ENCODE assay signal across 23 cellular contexts in the genomic region with DNA sequence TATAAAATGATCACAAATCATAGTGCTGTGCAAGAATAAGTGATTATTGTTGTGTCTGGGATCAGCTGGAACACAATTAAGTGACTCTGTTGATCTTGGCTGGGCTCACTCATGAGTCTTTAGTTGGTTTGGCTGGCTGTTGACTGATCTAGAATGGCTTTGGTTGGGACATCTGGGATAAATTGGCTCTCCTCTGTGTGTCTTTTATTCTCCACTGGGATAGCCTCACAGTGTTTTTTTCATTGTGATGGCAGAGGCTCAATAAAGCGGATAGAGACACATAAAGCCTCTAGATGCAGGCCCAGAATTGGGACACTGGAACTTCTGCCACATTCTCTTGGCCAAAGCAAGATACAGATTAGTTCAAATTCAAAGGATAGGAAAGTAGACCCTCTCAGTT.
DNase-seq lines count a peak whose midpoint lies in the region; ATAC-seq and TF ChIP-seq lines count a peak whose summit lies in the region.
"Had no signal": no experiment of that assay in that cellular context is flagged by ENCODE, and none has a peak within 500 bp of the region (broad histone marks: within the 10 kb centered on the region; RNA-seq: fewer than 3 reads in every experiment).

No MANE protein-coding gene starts in this region.

- no peaks in the 10 kb centered on the region for H4K20me1 ChIP-seq in hepatocyte (ENCODE audit: insufficient read depth, poor library complexity, severe bottlenecking)

- H3K4me2 ChIP-seq in hepatocyte: no peak overlapping the region

- no peak overlapping the region for H2AFZ ChIP-seq in hepatocyte

- CTCF ChIA-PET in WTC11 (lab: Charles Lee): no interaction called here

- H3K4me3 ChIP-seq in left ventricle myocardium inferior (no peak overlapping the region), hepatocyte (no peak overlapping the region)
- H3K4me3 ChIP-seq: GM12878, MG63, SJCRH30 had no signal

- H3K36me3 Mint-ChIP-seq in WTC11: no peaks in the 10 kb centered on the region
- H3K36me3 Mint-ChIP-seq: CD8-positive, alpha-beta T cell had no signal

- H3K4me1 Mint-ChIP-seq in WTC11: no peaks in the 10 kb centered on the region

- TF ChIP-seq POLR2A in GM18505 (IDR thresholded peaks at IDR 0.05; ENCODE audit: borderline replicate concordance, extremely low read depth, insufficient read depth, insufficient read length): no peak

- POLR2A ChIA-PET in WTC11 (lab: Charles Lee): no interaction called here

- no peaks in the 10 kb centered on the region for H3K27me3 Mint-ChIP-seq in WTC11 (ENCODE audit: low read depth)

- no peak overlapping the region for H3K27ac Mint-ChIP-seq in WTC11
- H3K27ac Mint-ChIP-seq: CD8-positive, alpha-beta T cell had no signal

- H3K4me1 ChIP-seq in left ventricle myocardium inferior: no peaks in the 10 kb centered on the region
- H3K4me1 ChIP-seq in hepatocyte (ENCODE audit: insufficient read depth): no peaks in the 10 kb centered on the region
- H3K4me1 ChIP-seq: Caco-2, SJCRH30 had no signal

- no peaks in the 10 kb centered on the region for H3K9me3 ChIP-seq in left ventricle myocardium inferior (replicated peaks)
- H3K9me3 ChIP-seq in hepatocyte (ENCODE audit: low read depth): no peaks in the 10 kb centered on the region
- H3K9me3 ChIP-seq: Caco-2, MG63, SJCRH30 had no signal

- H3K27ac ChIP-seq in left ventricle myocardium inferior (replicated peaks): no peak overlapping the region
- no peak overlapping the region for H3K27ac ChIP-seq in hepatocyte
- H3K27ac ChIP-seq: SJCRH30 had no signal

- H3K4me3 Mint-ChIP-seq in WTC11: no peak overlapping the region
- H3K4me3 Mint-ChIP-seq: CD8-positive, alpha-beta T cell had no signal

- intact Hi-C loops in Right ventricle myocardium superior (cut with DNase I): no loop called here
- intact Hi-C loops in left ventricle myocardium inferior (cut with micrococcal nuclease): no loop called here

- DNase-seq in Right ventricle myocardium superior: no peak
- no peak for DNase-seq in left ventricle myocardium inferior
- peak; percentile 57 for DNase-seq in globus pallidus (ENCODE audit: low spot score)
- DNase-seq in pons (ENCODE audit: low spot score): peak; percentile 70
- no peak for DNase-seq in hepatocyte (ENCODE audit: low spot score)
- DNase-seq in WTC11 (ENCODE audit: low spot score): no peak
- DNase-seq: AML-193; Caco-2; CD8-positive, alpha-beta T cell; DMS 273 treated with DMSO at 0.1 percent for 48 hours; EL; GDM1; HCEC 1CT; IMR-90; KG1; MG63; NCI-H146; NCI-H1930; NCI-H2107; NCI-H510A; SJCRH30 had no signal

- H3K9me2 ChIP-seq in hepatocyte (replicated peaks; ENCODE audit: insufficient read depth): no peaks in the 10 kb centered on the region

- no peaks in the 10 kb centered on the region for H3K79me2 ChIP-seq in hepatocyte

- TF ChIP-seq CTCF in left ventricle myocardium inferior (IDR thresholded peaks at IDR 0.05; ENCODE audit: borderline replicate concordance): no peak
- no peak for TF ChIP-seq CTCF in hepatocyte (IDR thresholded peaks at IDR 0.05; ENCODE audit: poor library complexity)
- TF ChIP-seq CTCF in WTC11 (IDR thresholded peaks at IDR 0.05): no peak

- H3K27me3 ChIP-seq in left ventricle myocardium inferior (ENCODE audit: low read depth) (no peaks in the 10 kb centered on the region), hepatocyte (no peaks in the 10 kb centered on the region)
- H3K27me3 ChIP-seq: MG63, SJCRH30 had no signal

- H3K9me3 Mint-ChIP-seq in WTC11: peaks cover 4% of the 10 kb centered on the region
- H3K9me3 Mint-ChIP-seq: CD8-positive, alpha-beta T cell had no signal

- H3K36me3 ChIP-seq in left ventricle myocardium inferior (no peaks in the 10 kb centered on the region), hepatocyte (replicated peaks; ENCODE audit: insufficient read depth, low read depth) (no peaks in the 10 kb centered on the region)
- H3K36me3 ChIP-seq: MG63, SJCRH30 had no signal

- 82% methylated on average over 1 of the region's 1 CpG for WGBS in hepatocyte (ENCODE audit: low lambda C conversion rate, missing lambda C conversion rate)

- ATAC-seq in Right ventricle myocardium superior (ENCODE audit: poor library complexity): peak; percentile 67
- ATAC-seq in GM18505 (IDR thresholded peaks at IDR 0.05; ENCODE audit: unreplicated experiment): no peak
- no peak for ATAC-seq in WTC11
- ATAC-seq: CD8-positive, alpha-beta T cell; GM12878 had no signal

TF ChIP-seq in WTC11, 78 proteins besides CTCF, POLR2A, EP300 and RAD21:
- TF ChIP-seq ZNF416 (CRISPR knock-in tag; IDR thresholded peaks at IDR 0.05) (no peak), ZSCAN18 (CRISPR knock-in tag; IDR thresholded peaks at IDR 0.05) (no peak), TEAD1 (CRISPR knock-in tag; IDR thresholded peaks at IDR 0.05) (no peak), NFE2L1 (CRISPR knock-in tag; IDR thresholded peaks at IDR 0.05) (no peak), CREM (CRISPR knock-in tag; IDR thresholded peaks at IDR 0.05) (no peak), KAT7 (CRISPR knock-in tag; IDR thresholded peaks at IDR 0.05; ENCODE audit: borderline replicate concordance) (no peak), ZNF317 (CRISPR knock-in tag; IDR thresholded peaks at IDR 0.05; ENCODE audit: borderline replicate concordance, low read depth) (no peak), HMGA2 (CRISPR knock-in tag; IDR thresholded peaks at IDR 0.05) (no peak), NFATC4 (CRISPR knock-in tag; IDR thresholded peaks at IDR 0.05) (no peak), TCF7 (CRISPR knock-in tag; IDR thresholded peaks at IDR 0.05; ENCODE audit: low read depth) (no peak), JUN (CRISPR knock-in tag; IDR thresholded peaks at IDR 0.05) (no peak), CREB1 (CRISPR knock-in tag; IDR thresholded peaks at IDR 0.05) (no peak), AFF4 (CRISPR knock-in tag; IDR thresholded peaks at IDR 0.05; ENCODE audit: borderline replicate concordance) (no peak), ZNF396 (CRISPR knock-in tag; IDR thresholded peaks at IDR 0.05; ENCODE audit: borderline replicate concordance) (no peak), USF2 (CRISPR knock-in tag; IDR thresholded peaks at IDR 0.05) (no peak)
- TF ChIP-seq, protein P1, sequence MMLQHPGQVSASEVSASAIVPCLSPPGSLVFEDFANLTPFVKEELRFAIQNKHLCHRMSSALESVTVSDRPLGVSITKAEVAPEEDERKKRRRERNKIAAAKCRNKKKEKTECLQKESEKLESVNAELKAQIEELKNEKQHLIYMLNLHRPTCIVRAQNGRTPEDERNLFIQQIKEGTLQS (CRISPR knock-in tag; conservative IDR thresholded peaks at IDR 0.05): no peak

Comparison
In these comparisons a context has a peak if more than half of its experiments do, and no peak if none do; other contexts are left out.
1. DNase-seq: peak in globus pallidus (single experiment) and pons (single experiment); none in Right ventricle myocardium superior (single experiment), left ventricle myocardium inferior (single experiment), hepatocyte (single experiment) and WTC11 (single experiment).